18 cellular contexts compared by ENCODE assay signal in the genomic region with DNA sequence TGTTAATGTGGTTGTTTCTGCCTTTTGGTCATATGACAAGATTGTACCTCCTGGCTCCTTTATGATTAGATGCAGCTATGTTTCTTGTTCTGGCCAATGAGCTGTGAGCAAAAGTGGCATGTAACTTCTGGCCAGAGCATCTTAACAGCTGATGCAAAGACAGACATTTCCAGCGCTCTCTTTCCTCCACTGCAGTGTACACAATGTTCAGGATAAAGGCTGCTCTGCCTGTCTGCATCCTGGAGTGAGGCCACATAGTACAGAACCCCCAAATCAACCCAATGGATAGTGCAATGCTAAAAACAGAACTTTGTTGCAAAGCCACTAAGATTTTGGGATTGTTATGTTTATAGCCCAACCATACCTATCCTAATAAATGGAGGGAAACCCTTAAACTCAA. TPM values are rescaled to one million over a fixed set of nuclear protein-coding genes. Genes with fewer than 3 reads are reported as not detected.
A peak's percentile ranks its signal among the peaks of the same experiment; 100 is the strongest.
DNase-seq lines count a peak whose midpoint lies in the region; ATAC-seq, FAIRE-seq and TF ChIP-seq lines count a peak whose summit lies in the region.
"Had no signal": no experiment of that assay in that cellular context is flagged by ENCODE, and none has a peak within 500 bp of the region (broad histone marks: within the 10 kb centered on the region; RNA-seq: fewer than 3 reads in every experiment).

No MANE protein-coding gene starts in this region.

- H3K9me3 ChIP-seq in T-helper 17 cell (ENCODE audit: control insufficient read depth, low read length, poor library complexity, severe bottlenecking) (no peaks in the 10 kb centered on the region), gastrocnemius medialis (no peaks in the 10 kb centered on the region)
- H3K9me3 ChIP-seq: esophagus muscularis mucosa, SJCRH30, upper lobe of right lung had no signal

- peaks cover 91 to 97% of the 10 kb centered on the region in 2 donors for H3K4me1 ChIP-seq in gastrocnemius medialis
- H3K4me1 ChIP-seq: SJCRH30 had no signal

- peaks cover 3% of the 10 kb centered on the region for H3K36me3 Mint-ChIP-seq in activated naive CD4-positive, alpha-beta T cell treated with anti-CD3 and anti-CD28 coated beads for 36 hours (ENCODE audit: low read depth)
- peaks cover 5% of the 10 kb centered on the region for H3K36me3 Mint-ChIP-seq in T-helper 17 cell (ENCODE audit: low read depth)

- H3K27ac ChIP-seq in gastrocnemius medialis: peak overlapping the region; percentile 65 to 83 (median 67)
- H3K27ac ChIP-seq: esophagus muscularis mucosa, GM23248, SJCRH30, upper lobe of right lung had no signal

- no peak for ATAC-seq in T-helper 17 cell
- ATAC-seq in left ventricle myocardium superior: peak; percentile 58
- ATAC-seq in gastrocnemius medialis: peak in 1 of 2 donors; percentile 23
- ATAC-seq: upper lobe of right lung had no signal

- TF ChIP-seq POLR2A in gastrocnemius medialis (IDR thresholded peaks at IDR 0.05) (no peak), GM12892 (IDR thresholded peaks at IDR 0.05; ENCODE audit: low read depth, low read length) (no peak)

- H3K4me3 Mint-ChIP-seq in activated naive CD4-positive, alpha-beta T cell treated with anti-CD3 and anti-CD28 coated beads for 36 hours: no peak overlapping the region
- peak overlapping the region; percentile 80 for H3K4me3 Mint-ChIP-seq in T-helper 17 cell
- H3K4me3 Mint-ChIP-seq: nephron had no signal

- no peak for TF ChIP-seq CTCF in gastrocnemius medialis (IDR thresholded peaks at IDR 0.05 in 4 of 5, conservative IDR thresholded peaks at IDR 0.05 in 1 of 5)

- CTCF ChIA-PET in activated naive CD4-positive, alpha-beta T cell treated with anti-CD3 and anti-CD28 coated beads for 36 hours (lab: Charles Lee): no interaction called here

- H3K9me3 Mint-ChIP-seq in activated naive CD4-positive, alpha-beta T cell treated with anti-CD3 and anti-CD28 coated beads for 36 hours: no peaks in the 10 kb centered on the region
- H3K9me3 Mint-ChIP-seq: nephron had no signal

- intact Hi-C loops in activated naive CD4-positive, alpha-beta T cell treated with anti-CD3 and anti-CD28 coated beads for 36 hours (cut with micrococcal nuclease): no loop called here
- intact Hi-C loops in left ventricle myocardium superior (cut with micrococcal nuclease) (no loop called here), gastrocnemius medialis (cut with DNase I; ENCODE audit: low total_unique reads) (no loop called here)

- no peak for FAIRE-seq in GM12892 (lab: Jason Lieb, UNC)

- no peak overlapping the region for H3K4me3 ChIP-seq in gastrocnemius medialis
- H3K4me3 ChIP-seq: esophagus muscularis mucosa, GM23248, lung, SJCRH30, upper lobe of right lung had no signal

- H3K27me3 Mint-ChIP-seq in activated naive CD4-positive, alpha-beta T cell treated with anti-CD3 and anti-CD28 coated beads for 36 hours (ENCODE audit: low read depth): no peaks in the 10 kb centered on the region
- no peaks in the 10 kb centered on the region for H3K27me3 Mint-ChIP-seq in T-helper 17 cell

- in situ Hi-C loops in gastrocnemius medialis (cut with MboI; ENCODE audit: low sequenced_read_pairs in 4 of 4): loop anchor here in 1 of 4 donors (25.0 kb wide), 1 partner anchor 267 kb away; a partner anchor contains a TSS

- H3K27ac Mint-ChIP-seq in activated naive CD4-positive, alpha-beta T cell treated with anti-CD3 and anti-CD28 coated beads for 36 hours: peak overlapping the region; percentile 43
- H3K27ac Mint-ChIP-seq in T-helper 17 cell: peak overlapping the region; percentile 87

- no peaks in the 10 kb centered on the region for H3K27me3 ChIP-seq in gastrocnemius medialis
- H3K27me3 ChIP-seq: esophagus muscularis mucosa, SJCRH30, upper lobe of right lung had no signal

- no peaks in the 10 kb centered on the region for H3K36me3 ChIP-seq in gastrocnemius medialis
- H3K36me3 ChIP-seq: esophagus muscularis mucosa had no signal

- no peak for DNase-seq in activated naive CD4-positive, alpha-beta T cell treated with anti-CD3 and anti-CD28 coated beads for 36 hours
- DNase-seq in activated naive CD4-positive, alpha-beta T cell treated with Interleukin-2 at 50 U/mL for 16 hours: no peak
- DNase-seq in T-helper 17 cell (no peak), left ventricle myocardium superior (no peak), gastrocnemius medialis (no peak), putamen (ENCODE audit: low spot score) (no peak), HuH-7.5 (ENCODE audit: low spot score) (no peak), GM12892 (ENCODE audit: insufficient read length) (no peak)
- DNase-seq: GM23248; NCI-H1436; NCI-H2171; NCI-H526 treated with DMSO at 0.1 percent for 48 hours; SJCRH30; stimulated activated naive CD4-positive, alpha-beta T cell treated with Interleukin-2 at 50 U/mL for 16 hours; upper lobe of right lung had no signal

- peaks cover 87% of the 10 kb centered on the region for H3K4me1 Mint-ChIP-seq in activated naive CD4-positive, alpha-beta T cell treated with anti-CD3 and anti-CD28 coated beads for 36 hours (ENCODE audit: low read depth)
- H3K4me1 Mint-ChIP-seq in T-helper 17 cell: peaks cover 75% of the 10 kb centered on the region

RNA-seq across cellular contexts. Expression of a gene that starts 17.9 kb away (rescaled TPM):
- total RNA-seq in activated naive CD4-positive, alpha-beta T cell treated with anti-CD3 and anti-CD28 coated beads for 36 hours: 10 to 100 TPM; 29.4 to 33.5 TPM
- total RNA-seq in T-helper 17 cell: 100 to 1,000 TPM; 178 to 189 TPM
- total RNA-seq in left ventricle myocardium superior: 18.6 TPM
- total RNA-seq in gastrocnemius medialis: 10 to 100 TPM; 25.0 to 37.9 (median 29.3) TPM
- polyA plus RNA-seq in GM12892 (2012; ENCODE audit: missing spikeins): 19.4 TPM
